8 cellular contexts compared by ENCODE assay signal in the genomic region with DNA sequence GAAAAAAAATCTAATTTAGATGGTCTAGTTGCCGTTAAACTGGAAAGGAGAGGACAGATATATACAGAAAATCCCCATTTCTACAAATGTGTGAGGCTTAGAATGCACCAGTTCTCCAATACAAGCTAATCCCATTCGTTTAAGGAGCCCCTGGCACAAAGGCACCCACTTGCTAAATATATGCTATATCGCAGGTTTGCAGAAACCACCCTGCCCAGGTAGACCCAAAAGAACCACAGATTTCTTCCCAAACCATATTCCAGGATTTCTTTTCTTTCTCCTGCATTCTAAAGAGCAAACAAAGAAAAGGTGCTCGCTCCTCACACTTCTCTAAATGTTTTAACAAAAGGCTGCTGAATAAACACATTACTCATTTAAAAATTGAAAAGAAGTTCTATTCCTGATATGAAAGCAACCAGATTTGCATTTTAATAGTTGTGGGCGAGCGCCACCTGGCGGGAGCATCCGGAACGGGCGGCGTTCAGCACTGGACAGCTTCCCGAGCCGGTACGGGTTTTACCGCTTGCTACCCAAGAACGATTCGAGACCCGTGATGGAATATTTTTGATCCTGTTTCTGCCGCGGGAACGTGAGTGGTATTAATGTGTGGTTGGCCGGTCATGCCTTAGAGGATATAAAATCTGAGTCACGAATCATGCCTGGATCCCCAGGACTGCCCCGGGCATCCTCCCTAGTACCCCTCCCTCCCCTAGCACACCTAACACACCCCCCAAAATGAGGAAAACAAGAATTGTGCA. TPM values are rescaled to one million over a fixed set of nuclear protein-coding genes. Genes with fewer than 3 reads are reported as not detected.
A peak's percentile ranks its signal among the peaks of the same experiment; 100 is the strongest.
DNase-seq lines count a peak whose midpoint lies in the region; ATAC-seq and TF ChIP-seq lines count a peak whose summit lies in the region.

No MANE protein-coding gene starts in this region.

- ATAC-seq in esophagus mucosa (peak; percentile 56), HG02763 (IDR thresholded peaks at IDR 0.05; ENCODE audit: unreplicated experiment) (no peak)

- H3K27me3 Mint-ChIP-seq in CD8-positive, alpha-beta memory T cell: peaks cover 16 to 53% of the 10 kb centered on the region in 2 donors

- no peak overlapping the region for H3K4me3 ChIP-seq in CD8-positive, alpha-beta memory T cell (ENCODE audit: low read length)
- H3K4me3 ChIP-seq in muscle layer of duodenum (ENCODE audit: low read depth in 1 of 2, low read length in 2 of 2) (peak overlapping the region; percentile 9 to 51), stomach (peak overlapping the region in 3 of 4 donors; percentile 17 to 27 (median 23))

- intact Hi-C loops in stomach (cut with DNase I; ENCODE audit: low total_unique reads): loop anchor here (10.0 kb wide), 1 partner anchor 1443 kb away; no protein-coding TSS in a partner anchor

- H3K9me3 ChIP-seq in CD8-positive, alpha-beta memory T cell (ENCODE audit: low read length): no peaks in the 10 kb centered on the region
- H3K9me3 ChIP-seq in muscle layer of duodenum (ENCODE audit: control insufficient read depth in 1 of 2, low read length in 2 of 2) (no peaks in the 10 kb centered on the region), stomach (no peaks in the 10 kb centered on the region)

- no peak overlapping the region for H3K4me3 Mint-ChIP-seq in CD8-positive, alpha-beta memory T cell

- H3K4me1 ChIP-seq in CD8-positive, alpha-beta memory T cell (ENCODE audit: insufficient read depth, low read length): no peaks in the 10 kb centered on the region
- H3K4me1 ChIP-seq in muscle layer of duodenum (ENCODE audit: control insufficient read depth in 1 of 2, insufficient read depth in 2 of 2, low read length in 2 of 2) (peaks cover 0 to 22% of the 10 kb centered on the region in 2 donors), stomach (peaks cover 0 to 25% (median 11%) of the 10 kb centered on the region in 4 donors)

- no peaks in the 10 kb centered on the region for H3K36me3 ChIP-seq in CD8-positive, alpha-beta memory T cell (ENCODE audit: insufficient read depth, low read length)
- H3K36me3 ChIP-seq in muscle layer of duodenum (ENCODE audit: control insufficient read depth in 1 of 2, insufficient read depth in 2 of 2, low read length in 2 of 2): no peaks in the 10 kb centered on the region
- H3K36me3 ChIP-seq in stomach: no peaks in the 10 kb centered on the region

- DNase-seq in CD8-positive, alpha-beta memory T cell: peak in 3 of 5 donors; percentile 6 to 16 (median 13)
- DNase-seq in HEK293T (ENCODE audit: extremely low spot score) (peak; percentile 75), NOMO-1 treated with DMSO at 0.1 percent for 48 hours (lab: John Stamatoyannopoulos, UW; ENCODE audit: unreplicated experiment) (peak; percentile 35), activated T-cell treated with anti-CD3 and anti-CD28 coated beads for 24 hours (ENCODE audit: low read depth) (peak; percentile 52), stomach (peak; percentile 72)

- POLR2A ChIA-PET in CD8-positive, alpha-beta memory T cell (lab: Charles Lee): no interaction called here
- POLR2A ChIA-PET in HEK293T (lab: Yijun Ruan, JAX): no interaction called here

- H3K9me3 Mint-ChIP-seq in CD8-positive, alpha-beta memory T cell: peaks cover 0 to 4% (median 0%) of the 10 kb centered on the region in 5 donors

- peak in 5 of 7 experiments; percentile 57 to 95 (median 88) for TF ChIP-seq CTCF in stomach (IDR thresholded peaks at IDR 0.05)

- no peak overlapping the region for H3K27ac ChIP-seq in CD8-positive, alpha-beta memory T cell (ENCODE audit: low read depth, low read length)
- H3K27ac ChIP-seq in muscle layer of duodenum (ENCODE audit: low read length): no peak overlapping the region
- no peak overlapping the region for H3K27ac ChIP-seq in stomach

- no peak for TF ChIP-seq EP300 in stomach (IDR thresholded peaks at IDR 0.05)

- H3K4me1 Mint-ChIP-seq in CD8-positive, alpha-beta memory T cell: peaks cover 7 to 8% (median 7%) of the 10 kb centered on the region in 3 donors

- 4 to 8% (median 6%) methylated on average over 24 of the region's 24 CpGs for WGBS in stomach, 5 donors

- H3K27me3 ChIP-seq in CD8-positive, alpha-beta memory T cell (ENCODE audit: insufficient read depth, low read length, poor library complexity, severe bottlenecking): no peaks in the 10 kb centered on the region
- H3K27me3 ChIP-seq in muscle layer of duodenum (ENCODE audit: low read depth, low read length) (peaks cover 23% of the 10 kb centered on the region), stomach (peaks cover 4 to 74% (median 28%) of the 10 kb centered on the region in 3 donors)

- peak overlapping the region in 1 of 8 donors; percentile 24 for H3K27ac Mint-ChIP-seq in CD8-positive, alpha-beta memory T cell

- TF ChIP-seq POLR2A in stomach (IDR thresholded peaks at IDR 0.05): no peak

- CTCF ChIA-PET in CD8-positive, alpha-beta memory T cell (lab: Charles Lee): no interaction called here
- CTCF ChIA-PET in HEK293T (lab: Yijun Ruan, JAX): interaction anchor here (0.6 to 0.7 kb wide), 2 partner anchors 61 to 856 kb away, joined by 3 read pairs; no protein-coding TSS in a partner anchor

- H3K36me3 Mint-ChIP-seq in CD8-positive, alpha-beta memory T cell: no peaks in the 10 kb centered on the region

TF ChIP-seq in HEK293T, 16 proteins besides CTCF, POLR2A, EP300 and RAD21:
- TF ChIP-seq L3MBTL2 (conservative IDR thresholded peaks at IDR 0.05) (no peak), ELF4 (IDR thresholded peaks at IDR 0.05) (no peak), SP1 (IDR thresholded peaks at IDR 0.05) (no peak), FOXA1 (IDR thresholded peaks at IDR 0.05) (no peak), BHLHE40 (IDR thresholded peaks at IDR 0.05; ENCODE audit: borderline replicate concordance) (no peak), CTBP1 (IDR thresholded peaks at IDR 0.05; ENCODE audit: borderline replicate concordance) (no peak)

RNA-seq across cellular contexts. Expression of a gene that starts 2.1 kb away (rescaled TPM):
- not detected for total RNA-seq in CD8-positive, alpha-beta memory T cell
- polyA plus RNA-seq in CD8-positive, alpha-beta memory T cell: not detected
- total RNA-seq in esophagus mucosa: 0.08 TPM
- total RNA-seq in stomach: 10 to 100 TPM in 1 of 5 donors, 1 to 10 TPM in 2, not detected in 2; 1.3 to 11.6 (median 4.0) TPM
- 1 to 10 TPM in 1 of 3 donors, under 1 TPM in 2; 0.05 to 2.1 (median 0.37) TPM for polyA plus RNA-seq in stomach

Comparison
In these comparisons a context has a peak if more than half of its experiments do, and no peak if none do; other contexts are left out.
1. DNase-seq: peak in every context shown above with its lines; median percentile 75 in HEK293T; 72 in stomach; 52 in activated T-cell treated with anti-CD3 and anti-CD28 coated beads for 24 hours; 35 in NOMO-1 treated with DMSO at 0.1 percent for 48 hours; 13 in CD8-positive, alpha-beta memory T cell.